ENCODE assay signal across 28 cellular contexts in the genomic region with DNA sequence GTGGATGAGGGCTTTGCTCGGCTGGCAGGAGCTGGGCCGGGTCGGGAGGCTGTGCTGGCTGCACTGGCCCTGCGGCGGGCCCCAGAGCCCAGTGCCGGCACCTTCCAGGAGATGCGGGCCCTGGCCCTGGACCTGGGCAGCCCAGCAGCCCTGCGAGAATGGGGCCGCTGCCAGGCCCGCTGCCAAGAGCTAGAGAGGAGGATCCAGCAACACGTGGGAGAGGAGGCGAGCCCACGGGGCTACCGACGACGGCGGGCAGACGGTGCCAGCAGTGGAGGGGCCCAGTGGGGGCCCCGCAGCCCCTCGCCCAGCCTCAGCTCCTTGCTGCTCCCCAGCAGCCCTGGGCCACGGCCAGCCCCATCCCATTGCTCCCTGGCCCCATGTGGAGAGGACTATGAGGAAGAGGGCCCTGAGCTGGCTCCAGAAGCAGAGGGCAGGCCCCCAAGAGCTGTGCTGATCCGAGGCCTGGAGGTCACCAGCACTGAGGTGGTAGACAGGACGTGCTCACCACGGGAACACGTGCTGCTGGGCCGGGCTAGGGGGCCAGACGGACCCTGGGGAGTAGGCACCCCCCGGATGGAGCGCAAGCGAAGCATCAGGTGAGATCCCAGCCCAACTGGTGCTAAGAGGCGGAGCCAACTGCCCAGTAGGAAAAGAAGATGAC. TPM values are rescaled to one million over a fixed set of nuclear protein-coding genes. Genes with fewer than 3 reads are reported as not detected.
"Had no signal": no experiment of that assay in that cellular context is flagged by ENCODE, and none has a peak within 500 bp of the region (broad histone marks: within the 10 kb centered on the region; RNA-seq: fewer than 3 reads in every experiment).

No MANE protein-coding gene starts in this region.

- H3K4me3 Mint-ChIP-seq: nephron had no signal

- H3K9me3 Mint-ChIP-seq: naive B cell, nephron had no signal

- DNase-seq: cortex of kidney; dorsolateral prefrontal cortex; effector memory CD4-positive, alpha-beta T cell; heart left ventricle; hippocampal formation; left colon; left ventricle myocardium superior; mesenchymal stem cell; midbrain; naive B cell; sigmoid colon; stimulated activated CD4-positive, alpha-beta T cell treated with anti-CD3 and anti-CD28 coated beads, Interleukin-12 subunit alpha, Interleukin-12 subunit beta, amount 100 ng/mL, for 4 hours; stimulated activated naive CD4-positive, alpha-beta T cell; thyroid gland; upper lobe of right lung had no signal

- H3K27ac Mint-ChIP-seq: nephron had no signal

- H3K27me3 ChIP-seq: dorsolateral prefrontal cortex, heart left ventricle, neutrophil, sigmoid colon, suprapubic skin, thyroid gland, upper lobe of right lung, vagina had no signal

- H3K9me3 ChIP-seq: heart left ventricle, neutrophil, sigmoid colon, suprapubic skin, thyroid gland, upper lobe of right lung, vagina had no signal

- ATAC-seq: esophagus mucosa, heart left ventricle, left colon, left ventricle myocardium superior, upper lobe of right lung had no signal

- H3K27ac ChIP-seq: dorsolateral prefrontal cortex, heart left ventricle, neutrophil, sigmoid colon, skin epidermis, suprapubic skin, thyroid gland, upper lobe of right lung, vagina had no signal

- H3K4me3 ChIP-seq: dorsolateral prefrontal cortex, heart left ventricle, lung, sigmoid colon, skin epidermis, suprapubic skin, thyroid gland, upper lobe of right lung, vagina had no signal

- H3K36me3 Mint-ChIP-seq: naive B cell had no signal

RNA-seq across cellular contexts. Expression of a gene that starts 19.2 kb away (rescaled TPM):
- total RNA-seq: fibroblast of lung, frontal cortex, glomerular endothelial cell, kidney epithelial cell, pulmonary artery endothelial cell, vagina had no signal

RNA-seq across cellular contexts. Expression of a gene that starts 24.0 kb away (rescaled TPM):
- total RNA-seq: dorsolateral prefrontal cortex, esophagus mucosa, fibroblast of lung, frontal cortex, glomerular endothelial cell, heart left ventricle, kidney epithelial cell, left colon, left ventricle myocardium superior, lung, osteocyte, pulmonary artery endothelial cell, sigmoid colon, suprapubic skin, thyroid gland, upper lobe of right lung, vagina had no signal
- polyA plus RNA-seq: fibroblast of lung, heart left ventricle, lung, sigmoid colon had no signal

RNA-seq across cellular contexts. Expression of a gene that starts 39.5 kb away (rescaled TPM):
- total RNA-seq: fibroblast of lung, frontal cortex, glomerular endothelial cell, heart left ventricle, kidney epithelial cell, left ventricle myocardium superior, lung, osteocyte, pulmonary artery endothelial cell, sigmoid colon, thyroid gland, upper lobe of right lung had no signal
- polyA plus RNA-seq: fibroblast of lung had no signal
